In genomic region chr11:65576867-65577755, GRCh38 we compare ENCODE assay signal across 8 cellular contexts. TPM values are rescaled to one million over a fixed set of nuclear protein-coding genes. Genes with fewer than 3 reads are reported as not detected.
A peak's percentile ranks its signal among the peaks of the same experiment; 100 is the strongest.
DNase-seq lines count a peak whose midpoint lies in the region; ATAC-seq and TF ChIP-seq lines count a peak whose summit lies in the region.

No MANE protein-coding gene starts in this region.

- H3K27me3 ChIP-seq in HCT116 (ENCODE audit: insufficient read depth, low read length), result no peaks in the 10 kb centered on the region

- H3K4me1 Mint-ChIP-seq in T-helper 2 cell treated with Interferon-gamma antibody and Interleukin-4, amounts not matched to agents 5 μg/mL and 100 μg/mL, for 36 hours (ENCODE audit: low read depth), result peaks cover 30% of the 10 kb centered on the region
- peaks cover 25 to 64% (median 46%) of the 10 kb centered on the region in 4 donors for H3K4me1 Mint-ChIP-seq in naive thymus-derived CD8-positive, alpha-beta T cell

- H3K4me1 ChIP-seq in HCT116 (ENCODE audit: control insufficient read depth in 1 of 2, insufficient read depth in 2 of 2, low read length in 2 of 2), result peaks cover 36 to 50% of the 10 kb centered on the region in 2 experiments

- H2AFZ ChIP-seq in HCT116 (ENCODE audit: low read depth, low read length, poor library complexity, severe bottlenecking), result no peak overlapping the region

- no peak for TF ChIP-seq POLR2A in HCT116 (IDR thresholded peaks at IDR 0.05; ENCODE audit: borderline replicate concordance, extremely low read depth, insufficient read depth, insufficient read length)

- peak; percentile 46 for ATAC-seq in HCT116
- ATAC-seq in naive thymus-derived CD8-positive, alpha-beta T cell, result no peak
- no peak for ATAC-seq in GM21717 (IDR thresholded peaks at IDR 0.05; ENCODE audit: unreplicated experiment)
- ATAC-seq in HG03175 (IDR thresholded peaks at IDR 0.05; ENCODE audit: unreplicated experiment), result no peak

- no peaks in the 10 kb centered on the region for H3K9me3 ChIP-seq in HCT116 (ENCODE audit: control insufficient read depth in 1 of 2, insufficient read depth in 1 of 2, low read depth in 1 of 2, low read length in 2 of 2)

- intact Hi-C loops in HCT116 (cut with micrococcal nuclease), result loop anchor here (2.0 kb wide), 1 partner anchor 38 kb away; the partner anchor contains the start of genes MAP3K11 and PCNX3

- CTCF ChIA-PET in HCT116 (lab: Charles Lee), result interaction anchor here (0.8 to 2.0 kb wide), 4 partner anchors 9 to 37 kb away, joined by 3 to 7 read pairs (median 4); no protein-coding TSS in a partner anchor

- BruUV-seq in HCT116 (replicated peaks; lab: Mats Ljungman, UMichigan), result no TSS peak

- peaks cover 33% of the 10 kb centered on the region for H3K36me3 Mint-ChIP-seq in T-helper 2 cell treated with Interferon-gamma antibody and Interleukin-4, amounts not matched to agents 5 μg/mL and 100 μg/mL, for 36 hours (ENCODE audit: low read depth)
- peaks cover 0 to 21% (median 0%) of the 10 kb centered on the region in 3 donors for H3K36me3 Mint-ChIP-seq in naive thymus-derived CD8-positive, alpha-beta T cell

- TF ChIP-seq RAD21 in HCT116 (IDR thresholded peaks at IDR 0.05; ENCODE audit: low read depth), result no peak

- H3K9ac ChIP-seq in HCT116 (ENCODE audit: low read length), result peak overlapping the region; percentile 86

- peak overlapping the region; percentile 85 for H3K4me3 Mint-ChIP-seq in T-helper 2 cell treated with Interferon-gamma antibody and Interleukin-4, amounts not matched to agents 5 μg/mL and 100 μg/mL, for 36 hours
- H3K4me3 Mint-ChIP-seq in naive thymus-derived CD8-positive, alpha-beta T cell, result peak overlapping the region; percentile 81 to 99 (median 86)

- RAD21 ChIA-PET in HCT116 (lab: Charles Lee; ENCODE audit: low non-redundant PET in 1 of 2, low total read pairs in 2 of 2, uncharacterized antibody in 2 of 2, unreplicated experiment in 2 of 2), result interaction anchor here in 1 of 2 experiments (0.8 kb wide), 2 partner anchors 11 to 36 kb away, joined by 4 to 5 read pairs; no protein-coding TSS in a partner anchor

- H3K27me3 Mint-ChIP-seq in T-helper 2 cell treated with Interferon-gamma antibody and Interleukin-4, amounts not matched to agents 5 μg/mL and 100 μg/mL, for 36 hours (ENCODE audit: low read depth), result no peaks in the 10 kb centered on the region
- H3K27me3 Mint-ChIP-seq in naive thymus-derived CD8-positive, alpha-beta T cell, result no peaks in the 10 kb centered on the region

- H3K79me2 ChIP-seq in HCT116 (ENCODE audit: insufficient read depth, low read length), result peaks cover 29% of the 10 kb centered on the region; the same call in 1 of the 2 replicates

- no peak for TF ChIP-seq CTCF in HCT116 (IDR thresholded peaks at IDR 0.05 in 2 of 3, conservative IDR thresholded peaks at IDR 0.05 in 1 of 3; ENCODE audit: borderline replicate concordance in 1 of 3, insufficient read depth in 1 of 3, low read depth in 2 of 3, low read length in 2 of 3)

- peak overlapping the region; percentile 74 to 78 for H3K4me3 ChIP-seq in HCT116 (replicated peaks in 1 of 2; ENCODE audit: low read depth in 1 of 2, low read length in 2 of 2)

- peak overlapping the region; percentile 71 for H3K27ac Mint-ChIP-seq in T-helper 2 cell treated with Interferon-gamma antibody and Interleukin-4, amounts not matched to agents 5 μg/mL and 100 μg/mL, for 36 hours
- peak overlapping the region; percentile 63 to 93 (median 87) for H3K27ac Mint-ChIP-seq in naive thymus-derived CD8-positive, alpha-beta T cell

- DNase-seq in AG08396 (ENCODE audit: low spot score), result peak; percentile 89
- no peak for DNase-seq in HCT116 (ENCODE audit: low read depth, low spot score)
- DNase-seq in T-helper 2 cell treated with Interferon-gamma antibody and Interleukin-4, amounts not matched to agents 5 μg/mL and 100 μg/mL, for 36 hours (ENCODE audit: low spot score), result no peak
- DNase-seq in epithelial cell of prostate (ENCODE audit: low read depth, low spot score), result no peak
- peak in 5 of 10 donors; percentile 18 to 67 (median 29) for DNase-seq in naive thymus-derived CD8-positive, alpha-beta T cell
- no peak for DNase-seq in NCI-H2081 treated with DMSO at 0.1 percent for 48 hours (lab: John Stamatoyannopoulos, UW)

- H3K4me2 ChIP-seq in HCT116 (ENCODE audit: low read length), result peak overlapping the region; percentile 78

- no peaks in the 10 kb centered on the region for H3K9me3 Mint-ChIP-seq in T-helper 2 cell treated with Interferon-gamma antibody and Interleukin-4, amounts not matched to agents 5 μg/mL and 100 μg/mL, for 36 hours
- H3K9me3 Mint-ChIP-seq in naive thymus-derived CD8-positive, alpha-beta T cell, result no peaks in the 10 kb centered on the region

- H3K36me3 ChIP-seq in HCT116 (ENCODE audit: control insufficient read depth in 1 of 2, insufficient read depth in 2 of 2, low read length in 2 of 2), result peaks cover 2 to 4% of the 10 kb centered on the region in 2 experiments; a peak in 2 of 4 replicates

- no peaks in the 10 kb centered on the region for H4K20me1 ChIP-seq in HCT116 (ENCODE audit: insufficient read depth)

- H3K27ac ChIP-seq in HCT116 (ENCODE audit: low read depth, low read length) (peak overlapping the region; percentile 97), epithelial cell of prostate (peak overlapping the region; percentile 96)

- no peaks in the 10 kb centered on the region for H3K9me2 ChIP-seq in HCT116 (ENCODE audit: insufficient read depth)

- POLR2A ChIA-PET in HCT116 (lab: Charles Lee), result interaction anchor here (0.6 to 1.6 kb wide), 3 partner anchors 38 to 77 kb away, joined by 3 to 5 read pairs (median 3); partner anchors contain the start of gene PCNX3
- POLR2A ChIA-PET in naive thymus-derived CD8-positive, alpha-beta T cell (lab: Charles Lee), result interaction anchor here (0.6 to 9.6 kb wide), 21 partner anchors 11 to 818 kb away, joined by 3 to 260 read pairs (median 7); partner anchors contain the start of genes KAT5, LTBP3, MALAT1 and MAP3K11

TF ChIP-seq in HCT116, 20 proteins besides CTCF, POLR2A, EP300 and RAD21:
- TF ChIP-seq ATF3 (IDR thresholded peaks at IDR 0.05), result no peak
- TF ChIP-seq POLR2AphosphoS5 (IDR thresholded peaks at IDR 0.05; ENCODE audit: low read depth, low read length), result peak; percentile 49
- no peak for TF ChIP-seq ZBTB33 (IDR thresholded peaks at IDR 0.05; ENCODE audit: extremely low read depth, insufficient replicate concordance, low read length)
- 0 out of 2 replicates have a peak, but pooled peaks have one; percentile 21 for TF ChIP-seq ZFX (IDR thresholded peaks at IDR 0.05)
- TF ChIP-seq EZH2 (IDR thresholded peaks at IDR 0.05), result no peak
- TF ChIP-seq SP1 (IDR thresholded peaks at IDR 0.05; ENCODE audit: low read depth), result no peak
- TF ChIP-seq SRF (IDR thresholded peaks at IDR 0.05; ENCODE audit: low read depth), result no peak

RNA-seq across cellular contexts. Expression of gene EHBP1L1, which starts 1.3 kb away (rescaled TPM):
- 105 TPM for total RNA-seq in HCT116 (2021; ENCODE audit: unreplicated experiment)
- 88.5 and 90.6 TPM in 2 replicates for polyA plus RNA-seq in HCT116 (2012)
- total RNA-seq in naive thymus-derived CD8-positive, alpha-beta T cell, result 100 to 1,000 TPM; 101 to 108 TPM
- 10 to 100 TPM; 10.8 to 19.8 (median 11.5) TPM for polyA plus RNA-seq in naive thymus-derived CD8-positive, alpha-beta T cell

RNA-seq across cellular contexts. Expression of gene FAM89B, which starts 4.8 kb away (rescaled TPM):
- total RNA-seq in HCT116 (2021; ENCODE audit: unreplicated experiment), result 60.0 TPM
- polyA plus RNA-seq in HCT116 (2012), result 46.1 and 52.9 TPM in 2 replicates
- total RNA-seq in naive thymus-derived CD8-positive, alpha-beta T cell, result 10 to 100 TPM; 39.3 to 42.1 TPM
- 100 to 1,000 TPM in 2 of 3 donors, 10 to 100 TPM in 1; 70.9 to 122 (median 101) TPM for polyA plus RNA-seq in naive thymus-derived CD8-positive, alpha-beta T cell

RNA-seq across cellular contexts. Expression of gene ZNRD2, which starts 6.8 kb away (rescaled TPM):
- 66.8 TPM for total RNA-seq in HCT116 (2021; ENCODE audit: unreplicated experiment)
- 86.9 and 93.0 TPM in 2 replicates for polyA plus RNA-seq in HCT116 (2012)
- total RNA-seq in naive thymus-derived CD8-positive, alpha-beta T cell, result 10 to 100 TPM; 31.5 to 32.7 TPM
- 10 to 100 TPM; 62.9 to 86.3 (median 80.1) TPM for polyA plus RNA-seq in naive thymus-derived CD8-positive, alpha-beta T cell

RNA-seq across cellular contexts. Expression of gene KCNK7, which starts 18.5 kb away (rescaled TPM):
- 0.61 TPM for total RNA-seq in HCT116 (2021; ENCODE audit: unreplicated experiment)
- polyA plus RNA-seq in HCT116 (2012), result 0.66 and 0.91 TPM in 2 replicates
- total RNA-seq in naive thymus-derived CD8-positive, alpha-beta T cell, result 1 to 10 TPM; 2.4 to 5.0 TPM
- under 1 TPM in 1 of 3 donors, not detected in 2; 0.34 TPM for polyA plus RNA-seq in naive thymus-derived CD8-positive, alpha-beta T cell

RNA-seq across cellular contexts. Expression of gene LTBP3, which starts 19.0 kb away (rescaled TPM):
- total RNA-seq in HCT116 (2021; ENCODE audit: unreplicated experiment), result 248 TPM
- 238 and 328 TPM in 2 replicates for polyA plus RNA-seq in HCT116 (2012)
- 100 to 1,000 TPM; 258 to 261 TPM for total RNA-seq in naive thymus-derived CD8-positive, alpha-beta T cell
- polyA plus RNA-seq in naive thymus-derived CD8-positive, alpha-beta T cell, result 10 to 100 TPM in 2 of 3 donors, 1 to 10 TPM in 1; 7.3 to 35.0 (median 18.9) TPM
